ENCODE assay signal across 16 cellular contexts in genomic region chr5:115289104-115289503, GRCh38.
"Had no signal": no experiment of that assay in that cellular context is flagged by ENCODE, and none has a peak within 500 bp of the region (broad histone marks: within the 10 kb centered on the region; RNA-seq: fewer than 3 reads in every experiment).

No MANE protein-coding gene starts in this region.

- H3K9me3 ChIP-seq: esophagus muscularis mucosa, psoas muscle, right lobe of liver, testis had no signal

- H3K4me3 Mint-ChIP-seq: activated CD8-positive, alpha-beta T cell treated with anti-CD3 and anti-CD28 coated beads, Interleukin-2, amount 10 ng/mL, durations not matched to agents 7 days and 5 days; activated naive CD8-positive, alpha-beta T cell treated with anti-CD3 and anti-CD28 coated beads, Interleukin-2, amount 50 U/mL, for 24 hours; immature natural killer cell; naive thymus-derived CD4-positive, alpha-beta T cell; stimulated activated naive CD8-positive, alpha-beta T cell treated with anti-CD3 and anti-CD28 coated beads, Interleukin-15, Interleukin-2, amounts not matched to agents 100 ng/mL and 50 ng/mL, for 24 hours had no signal

- H3K27me3 ChIP-seq: esophagus muscularis mucosa, right lobe of liver, testis had no signal

- H3K4me1 ChIP-seq: esophagus muscularis mucosa, psoas muscle, right lobe of liver, testis had no signal

- DNase-seq: activated CD4-positive, alpha-beta T cell treated with anti-CD3 and anti-CD28 coated beads for 4 hours; activated CD8-positive, alpha-beta memory T cell treated with anti-CD3 and anti-CD28 coated beads, Interleukin-2, amount 50 U/mL, for 48 hours; activated CD8-positive, alpha-beta T cell treated with anti-CD3 and anti-CD28 coated beads, Interleukin-2, amount 10 ng/mL, durations not matched to agents 7 days and 5 days; activated naive CD4-positive, alpha-beta T cell treated with Interleukin-2 at 50 U/mL for 16 hours; activated naive CD8-positive, alpha-beta T cell treated with anti-CD3 and anti-CD28 coated beads, Interleukin-2, amount 50 U/mL, for 24 hours; immature natural killer cell; naive thymus-derived CD4-positive, alpha-beta T cell; nucleus accumbens; psoas muscle; right lobe of liver; stimulated activated CD8-positive, alpha-beta memory T cell treated with anti-CD3 and anti-CD28 coated beads, Interleukin-4, amount 100 ng/mL, for 48 hours; testis had no signal

- H3K27ac ChIP-seq: esophagus muscularis mucosa, psoas muscle, right lobe of liver, testis, VCaP had no signal

- ATAC-seq: activated CD8-positive, alpha-beta T cell treated with anti-CD3 and anti-CD28 coated beads, Interleukin-2, amount 10 ng/mL, durations not matched to agents 7 days and 5 days; activated naive CD8-positive, alpha-beta T cell treated with anti-CD3 and anti-CD28 coated beads, Interleukin-2, amount 50 U/mL, for 24 hours; naive thymus-derived CD4-positive, alpha-beta T cell; psoas muscle had no signal

- H3K27me3 Mint-ChIP-seq: activated naive CD8-positive, alpha-beta T cell treated with anti-CD3 and anti-CD28 coated beads, Interleukin-2, amount 50 U/mL, for 24 hours; stimulated activated naive CD8-positive, alpha-beta T cell treated with anti-CD3 and anti-CD28 coated beads, Interleukin-15, Interleukin-2, amounts not matched to agents 100 ng/mL and 50 ng/mL, for 24 hours had no signal

- H3K36me3 ChIP-seq: esophagus muscularis mucosa, right lobe of liver had no signal

- H3K27ac Mint-ChIP-seq: activated CD8-positive, alpha-beta T cell treated with anti-CD3 and anti-CD28 coated beads, Interleukin-2, amount 10 ng/mL, durations not matched to agents 7 days and 5 days; activated naive CD8-positive, alpha-beta T cell treated with anti-CD3 and anti-CD28 coated beads, Interleukin-2, amount 50 U/mL, for 24 hours; immature natural killer cell; naive thymus-derived CD4-positive, alpha-beta T cell; stimulated activated naive CD8-positive, alpha-beta T cell treated with anti-CD3 and anti-CD28 coated beads, Interleukin-15, Interleukin-2, amounts not matched to agents 100 ng/mL and 50 ng/mL, for 24 hours had no signal

- H3K4me3 ChIP-seq: esophagus muscularis mucosa, lung, psoas muscle, right lobe of liver, testis had no signal
